15 cellular contexts compared by ENCODE assay signal in genomic region chr18:2168022-2168421, GRCh38.
DNase-seq lines count a peak whose midpoint lies in the region; ATAC-seq and TF ChIP-seq lines count a peak whose summit lies in the region.
"Had no signal": no experiment of that assay in that cellular context is flagged by ENCODE, and none has a peak within 500 bp of the region (broad histone marks: within the 10 kb centered on the region; RNA-seq: fewer than 3 reads in every experiment).

No MANE protein-coding gene starts in this region.

- no peak overlapping the region for H2AFZ ChIP-seq in PC-3 (ENCODE audit: low read length)
- H2AFZ ChIP-seq in MM.1S (ENCODE audit: low read length): no peak overlapping the region

- H3K4me1 ChIP-seq in PC-3 (ENCODE audit: insufficient read depth, low read length) (peaks cover 18% of the 10 kb centered on the region), MM.1S (ENCODE audit: low read length) (no peaks in the 10 kb centered on the region)
- H3K4me1 ChIP-seq: BLaER1 treated with 17β-estradiol and CSF1 and Interleukin-3, amounts not matched to agents 10 nM and 100 nM had no signal

- DNase-seq in PC-3 (peak; percentile 19), nephron progenitor cell (no peak), NCI-H2107 (lab: John Stamatoyannopoulos, UW) (no peak), left colon (no peak), MM.1S (no peak)
- no peak for DNase-seq in central memory CD4-positive, alpha-beta T cell
- DNase-seq: CD8-positive, alpha-beta T cell; DMS 273 treated with DMSO at 0.1 percent for 48 hours; DMS53; DND-41; EL; H9 had no signal

- H3F3A ChIP-seq in PC-3 (ENCODE audit: low read length, unreplicated experiment): no peaks in the 10 kb centered on the region
- no peaks in the 10 kb centered on the region for H3F3A ChIP-seq in MM.1S (ENCODE audit: insufficient read depth, low read length)

- H3K27me3 ChIP-seq in PC-3 (ENCODE audit: low read length): no peaks in the 10 kb centered on the region
- no peaks in the 10 kb centered on the region for H3K27me3 ChIP-seq in MM.1S (replicated peaks; ENCODE audit: insufficient read depth, low read length)
- H3K27me3 ChIP-seq: BLaER1 treated with 17β-estradiol and CSF1 and Interleukin-3, amounts not matched to agents 10 nM and 100 nM had no signal

- H4K20me1 ChIP-seq in PC-3 (ENCODE audit: low read length) (no peaks in the 10 kb centered on the region), MM.1S (ENCODE audit: insufficient read depth, low read length) (no peaks in the 10 kb centered on the region)
- H4K20me1 ChIP-seq: BLaER1 treated with 17β-estradiol and CSF1 and Interleukin-3, amounts not matched to agents 10 nM and 100 nM had no signal

- H3K79me2 ChIP-seq in PC-3 (ENCODE audit: low read length) (no peaks in the 10 kb centered on the region), MM.1S (ENCODE audit: low read length) (no peaks in the 10 kb centered on the region)

- BruUV-seq in PC-3 (replicated peaks; lab: Mats Ljungman, UMichigan): no TSS peak

- H3K36me3 Mint-ChIP-seq in nephron progenitor cell (ENCODE audit: low read depth): no peaks in the 10 kb centered on the region
- H3K36me3 Mint-ChIP-seq: CD8-positive, alpha-beta T cell had no signal

- H3K9me3 Mint-ChIP-seq in nephron progenitor cell: no peaks in the 10 kb centered on the region
- H3K9me3 Mint-ChIP-seq: CD8-positive, alpha-beta T cell had no signal

- no peaks in the 10 kb centered on the region for H3K36me3 ChIP-seq in PC-3 (ENCODE audit: low read depth, low read length)
- no peaks in the 10 kb centered on the region for H3K36me3 ChIP-seq in MM.1S (replicated peaks; ENCODE audit: insufficient read depth, low read length)
- H3K36me3 ChIP-seq: BLaER1 treated with 17β-estradiol and CSF1 and Interleukin-3, amounts not matched to agents 10 nM and 100 nM had no signal

- no peaks in the 10 kb centered on the region for H3K27me3 Mint-ChIP-seq in nephron progenitor cell (ENCODE audit: low read depth, poor library complexity)
- H3K27me3 Mint-ChIP-seq: B cell had no signal

- H3K9me3 ChIP-seq in PC-3 (ENCODE audit: low read length): no peaks in the 10 kb centered on the region
- H3K9me3 ChIP-seq in MM.1S (replicated peaks; ENCODE audit: insufficient read depth, low read length): no peaks in the 10 kb centered on the region
- H3K9me3 ChIP-seq: BLaER1 treated with 17β-estradiol and CSF1 and Interleukin-3, amounts not matched to agents 10 nM and 100 nM had no signal

- H3K9ac ChIP-seq in PC-3 (ENCODE audit: low read length) (no peak overlapping the region), MM.1S (ENCODE audit: low read length) (no peak overlapping the region)
- H3K9ac ChIP-seq: BLaER1 treated with 17β-estradiol and CSF1 and Interleukin-3, amounts not matched to agents 10 nM and 100 nM had no signal

- H3K27ac Mint-ChIP-seq in nephron progenitor cell: peak overlapping the region; percentile 30
- H3K27ac Mint-ChIP-seq: B cell; CD8-positive, alpha-beta T cell; H9 had no signal

- no peak overlapping the region for H3K27ac ChIP-seq in PC-3 (ENCODE audit: low read length)
- H3K27ac ChIP-seq in MM.1S (ENCODE audit: low read length): no peak overlapping the region
- H3K27ac ChIP-seq: BLaER1 treated with 17β-estradiol and CSF1 and Interleukin-3, amounts not matched to agents 10 nM and 100 nM had no signal

- H3K4me3 Mint-ChIP-seq in nephron progenitor cell: no peak overlapping the region
- H3K4me3 Mint-ChIP-seq: B cell; CD8-positive, alpha-beta T cell; H9 had no signal

- no peak for TF ChIP-seq CTCF in PC-3 (conservative IDR thresholded peaks at IDR 0.05; ENCODE audit: low read depth, low read length)
- no peak for TF ChIP-seq CTCF in nephron progenitor cell (IDR thresholded peaks at IDR 0.05)
- no peak for TF ChIP-seq CTCF in MM.1S (IDR thresholded peaks at IDR 0.05; ENCODE audit: low read length)

- H3K9me2 ChIP-seq in PC-3 (replicated peaks; ENCODE audit: low read length) (no peaks in the 10 kb centered on the region), MM.1S (replicated peaks; ENCODE audit: insufficient read depth, low read length) (no peaks in the 10 kb centered on the region)

- CTCF ChIA-PET in PC-3 (lab: Charles Lee): no interaction called here

- no peak for ATAC-seq in PC-3
- peak; percentile 66 for ATAC-seq in esophagus mucosa
- no peak for ATAC-seq in left colon
- ATAC-seq: CD8-positive, alpha-beta T cell had no signal

- no peak overlapping the region for H3K4me2 ChIP-seq in PC-3 (ENCODE audit: low read length)
- no peak overlapping the region for H3K4me2 ChIP-seq in MM.1S (ENCODE audit: low read depth, low read length)
- H3K4me2 ChIP-seq: BLaER1 treated with 17β-estradiol and CSF1 and Interleukin-3, amounts not matched to agents 10 nM and 100 nM had no signal

- intact Hi-C loops in PC-3 (cut with micrococcal nuclease): no loop called here
- intact Hi-C loops in left colon (cut with DNase I, micrococcal nuclease): no loop called here

- no peak overlapping the region for H3K4me3 ChIP-seq in PC-3 (ENCODE audit: low read length)
- no peak overlapping the region for H3K4me3 ChIP-seq in MM.1S (ENCODE audit: low read length)
- H3K4me3 ChIP-seq: BLaER1 treated with 17β-estradiol and CSF1 and Interleukin-3, amounts not matched to agents 10 nM and 100 nM had no signal

- POLR2A ChIA-PET in PC-3 (lab: Charles Lee; ENCODE audit: unreplicated experiment): no interaction called here

- H3K4me1 Mint-ChIP-seq in nephron progenitor cell: no peaks in the 10 kb centered on the region
- H3K4me1 Mint-ChIP-seq: B cell had no signal
